18 cellular contexts compared by ENCODE assay signal in genomic region chr17:31629696-31630470, GRCh38.
A peak's percentile ranks its signal among the peaks of the same experiment; 100 is the strongest.
DNase-seq lines count a peak whose midpoint lies in the region; ATAC-seq, FAIRE-seq and TF ChIP-seq lines count a peak whose summit lies in the region.
"Had no signal": no experiment of that assay in that cellular context is flagged by ENCODE, and none has a peak within 500 bp of the region (broad histone marks: within the 10 kb centered on the region; RNA-seq: fewer than 3 reads in every experiment).

No MANE protein-coding gene starts in this region.

- H3K79me2 ChIP-seq in keratinocyte (ENCODE audit: control insufficient read depth, insufficient read depth, low read length) = no peaks in the 10 kb centered on the region

- H3K27ac ChIP-seq in keratinocyte (ENCODE audit: control insufficient read depth, insufficient read depth, low read length) = no peak overlapping the region
- H3K27ac ChIP-seq: C4-2B, suprapubic skin had no signal

- H3K27me3 ChIP-seq in BJ (ENCODE audit: control insufficient read depth, insufficient read depth, low read length) (no peaks in the 10 kb centered on the region), keratinocyte (ENCODE audit: control insufficient read depth, extremely low read depth, insufficient read depth, low read length) (no peaks in the 10 kb centered on the region), BE2C (no peaks in the 10 kb centered on the region)
- H3K27me3 ChIP-seq: suprapubic skin had no signal

- peaks cover 1% of the 10 kb centered on the region for H3K9me3 ChIP-seq in keratinocyte (ENCODE audit: control insufficient read depth, low read depth, low read length)
- no peaks in the 10 kb centered on the region for H3K9me3 ChIP-seq in BE2C

- in situ Hi-C loops in astrocyte of the spinal cord (cut with HindIII; ENCODE audit: low sequenced_read_pairs) = no loop called here

- no peak overlapping the region for H3K4me2 ChIP-seq in keratinocyte (ENCODE audit: control insufficient read depth, extremely low read depth, insufficient read depth, low read depth, low read length)

- H3K4me1 ChIP-seq in keratinocyte (ENCODE audit: control insufficient read depth, extremely low read depth, insufficient read depth, low read length) (no peaks in the 10 kb centered on the region), BE2C (no peaks in the 10 kb centered on the region)
- H3K4me1 ChIP-seq: suprapubic skin had no signal

- dilution Hi-C loops in keratinocyte (cut with MboI; ENCODE audit: extremely low pct_ligation_motif_present, low sequenced_read_pairs) = no loop called here

- H3K36me3 ChIP-seq in BJ (ENCODE audit: control insufficient read depth, insufficient read depth, low read length) = no peaks in the 10 kb centered on the region; the same call in 1 of the 2 replicates
- no peaks in the 10 kb centered on the region for H3K36me3 ChIP-seq in keratinocyte (ENCODE audit: control insufficient read depth in 2 of 2, extremely low read depth in 1 of 2, insufficient read depth in 2 of 2, low read length in 2 of 2)
- no peaks in the 10 kb centered on the region for H3K36me3 ChIP-seq in BE2C
- H3K36me3 ChIP-seq: suprapubic skin had no signal

- POLR2A ChIA-PET in BJ (lab: Charles Lee) = no interaction called here

- no peak overlapping the region for H2AFZ ChIP-seq in keratinocyte (ENCODE audit: control insufficient read depth, low read length)

- peak; percentile 81 for FAIRE-seq in HTR-8/SVneo (lab: Jason Lieb, UNC)
- peak; percentile 75 for FAIRE-seq in keratinocyte (lab: Jason Lieb, UNC)
- FAIRE-seq: GM19239 had no signal

- peak; percentile 55 for DNase-seq in BJ (ENCODE audit: low read depth)
- DNase-seq in HTR-8/SVneo (ENCODE audit: insufficient read length, low spot score) = no peak
- DNase-seq in astrocyte of the spinal cord (ENCODE audit: low read depth, low spot score) = peak; percentile 29
- DNase-seq in keratinocyte (ENCODE audit: low read depth, low spot score) = peak; percentile 15
- no peak for DNase-seq in BE2C
- DNase-seq in SKM-1 (lab: John Stamatoyannopoulos, UW; ENCODE audit: unreplicated experiment) = no peak
- no peak for DNase-seq in Kasumi-1 (lab: John Stamatoyannopoulos, UW)
- DNase-seq: activated CD4-positive, alpha-beta T cell treated with anti-CD3 and anti-CD28 coated beads for 1 hour; activated naive CD8-positive, alpha-beta T cell treated with anti-CD3 and anti-CD28 coated beads for 36 hours; hippocampal formation; left ventricle myocardium superior; naive B cell; NCI-H1048; T-cell had no signal

- CTCF ChIA-PET in BJ (lab: Yijun Ruan, JAX) = interaction anchor here (0.5 to 1.1 kb wide), 2 partner anchors 84 to 213 kb away, joined by 4 read pairs; no protein-coding TSS in a partner anchor

- no peaks in the 10 kb centered on the region for H4K20me1 ChIP-seq in keratinocyte (ENCODE audit: control insufficient read depth, extremely low read depth, insufficient read depth, low read length)

- H3K4me3 ChIP-seq in BJ (ENCODE audit: low read depth, low read length) = no peak overlapping the region
- no peak overlapping the region for H3K4me3 ChIP-seq in astrocyte of the spinal cord (ENCODE audit: low read depth, low read length)
- H3K4me3 ChIP-seq in keratinocyte (ENCODE audit: control insufficient read depth in 2 of 3, extremely low read depth in 1 of 3, insufficient read depth in 2 of 3, low read depth in 1 of 3, low read length in 3 of 3) = no peak overlapping the region
- H3K4me3 ChIP-seq in BE2C (ENCODE audit: low read depth, low read length) = no peak overlapping the region
- H3K4me3 ChIP-seq: suprapubic skin had no signal

- ATAC-seq in HG03196 (IDR thresholded peaks at IDR 0.05; ENCODE audit: unreplicated experiment) = no peak
- ATAC-seq: left ventricle myocardium superior, T-cell had no signal

- no peaks in the 10 kb centered on the region for H3K9me1 ChIP-seq in keratinocyte (ENCODE audit: control insufficient read depth, extremely low read depth, insufficient read depth, low read length)

- H3K9ac ChIP-seq in keratinocyte (ENCODE audit: control insufficient read depth, extremely low read depth, insufficient read depth, low read length) = no peak overlapping the region

- TF ChIP-seq CTCF in BJ (IDR thresholded peaks at IDR 0.05; ENCODE audit: insufficient read depth, low read depth, low read length) = no peak
- TF ChIP-seq CTCF in astrocyte of the spinal cord (IDR thresholded peaks at IDR 0.05; ENCODE audit: low read depth, low read length) = no peak
- no peak for TF ChIP-seq CTCF in keratinocyte (optimal IDR thresholded peaks at IDR 0.05 in 1 of 3, IDR thresholded peaks at IDR 0.05 in 1 of 3, conservative IDR thresholded peaks at IDR 0.05 in 1 of 3; ENCODE audit: extremely low read depth in 1 of 3, insufficient read depth in 2 of 3, low read length in 3 of 3)
- no peak for TF ChIP-seq CTCF in BE2C (IDR thresholded peaks at IDR 0.05; ENCODE audit: low read depth, low read length)

Comparison
In these comparisons a context has a peak if more than half of its experiments do, and no peak if none do; other contexts are left out.
1. DNase-seq: peak in BJ (single experiment), astrocyte of the spinal cord (single experiment) and keratinocyte (single experiment); none in HTR-8/SVneo (single experiment), BE2C (single experiment), SKM-1 (single experiment) and Kasumi-1 (0 of 2).